14 cellular contexts compared by ENCODE assay signal in the genomic region with DNA sequence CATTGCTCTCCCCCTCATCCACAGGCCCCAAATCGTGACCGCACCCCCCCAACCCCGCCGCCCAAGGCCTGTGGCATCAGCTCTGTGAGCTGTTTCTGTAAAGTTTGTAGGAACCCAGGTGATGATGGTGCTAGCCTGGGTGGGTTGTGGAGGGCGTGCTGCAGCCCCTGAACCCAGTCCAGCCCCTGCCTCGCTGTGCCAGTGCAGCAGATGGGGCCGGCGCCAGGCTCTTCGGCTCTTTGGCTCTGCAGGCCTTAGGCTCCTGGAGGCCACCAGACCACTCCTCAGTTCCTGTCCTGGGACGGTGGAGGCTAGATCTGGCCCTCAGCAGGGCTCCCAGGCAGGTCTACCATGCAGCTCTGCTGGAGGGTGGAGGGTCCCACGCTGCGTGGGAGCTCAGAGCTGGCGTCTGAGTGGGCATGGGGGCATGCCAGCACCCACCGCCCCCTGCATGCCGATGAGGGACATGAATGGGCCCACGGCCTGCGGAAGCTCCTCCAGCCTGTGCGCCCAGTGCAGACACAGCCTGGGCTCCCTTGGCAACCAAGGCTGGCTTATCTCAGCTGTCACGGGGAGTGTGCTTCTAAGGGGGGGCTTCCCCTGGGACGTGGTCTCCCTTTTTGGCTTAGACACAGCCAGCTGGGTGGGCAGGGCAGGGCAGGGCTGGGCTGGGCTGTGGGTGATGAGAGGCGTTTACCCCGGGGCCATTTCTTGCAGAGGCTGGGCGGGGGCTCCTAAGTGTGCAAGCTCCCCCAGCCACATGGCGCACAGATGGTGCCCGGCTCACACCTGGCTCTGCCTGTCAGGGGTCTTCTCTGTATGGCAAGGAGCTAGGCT.
A peak's percentile ranks its signal among the peaks of the same experiment; 100 is the strongest.
DNase-seq lines count a peak whose midpoint lies in the region; ATAC-seq and TF ChIP-seq lines count a peak whose summit lies in the region.
"Had no signal": no experiment of that assay in that cellular context is flagged by ENCODE, and none has a peak within 500 bp of the region (broad histone marks: within the 10 kb centered on the region; RNA-seq: fewer than 3 reads in every experiment).

No MANE protein-coding gene starts in this region.

- H3K4me1 ChIP-seq in BLaER1: peaks cover 99% of the 10 kb centered on the region
- H3K4me1 ChIP-seq: HAP-1 had no signal

- H3K4me3 Mint-ChIP-seq in brain: no peak overlapping the region
- H3K4me3 Mint-ChIP-seq in naive thymus-derived CD8-positive, alpha-beta T cell: no peak overlapping the region

- H3K27me3 Mint-ChIP-seq in brain: no peaks in the 10 kb centered on the region
- no peaks in the 10 kb centered on the region for H3K27me3 Mint-ChIP-seq in naive thymus-derived CD8-positive, alpha-beta T cell

- DNase-seq in DMS 273 (lab: John Stamatoyannopoulos, UW; ENCODE audit: unreplicated experiment) (peak; percentile 79), NCI-H1694 treated with DMSO at 0.1 percent for 48 hours (lab: John Stamatoyannopoulos, UW) (peak; percentile 88), NCI-H2107 (lab: John Stamatoyannopoulos, UW) (no peak)
- no peak for DNase-seq in naive thymus-derived CD8-positive, alpha-beta T cell
- DNase-seq: IMR-90, MM.1S, NCI-H1092, NCI-H774 had no signal

- no peaks in the 10 kb centered on the region for H3K36me3 ChIP-seq in BLaER1
- H3K36me3 ChIP-seq: HAP-1, SJSA1 had no signal

- H3K4me1 Mint-ChIP-seq in brain: peaks cover 74% of the 10 kb centered on the region
- H3K4me1 Mint-ChIP-seq in naive thymus-derived CD8-positive, alpha-beta T cell: peaks cover 14 to 16% (median 14%) of the 10 kb centered on the region in 4 donors

- POLR2A ChIA-PET in naive thymus-derived CD8-positive, alpha-beta T cell (lab: Charles Lee): no interaction called here

- TF ChIP-seq CTCF in brain (conservative IDR thresholded peaks at IDR 0.05): no peak

- H3K4me2 ChIP-seq in BLaER1: peak overlapping the region; percentile 96

- peak overlapping the region; percentile 75 for H3K27ac ChIP-seq in BLaER1
- H3K27ac ChIP-seq: C4-2B, SJSA1 had no signal

- ATAC-seq in naive thymus-derived CD8-positive, alpha-beta T cell: no peak
- ATAC-seq in HG03520 (IDR thresholded peaks at IDR 0.05; ENCODE audit: unreplicated experiment): no peak

- no peaks in the 10 kb centered on the region for H3K9me3 Mint-ChIP-seq in brain
- H3K9me3 Mint-ChIP-seq in naive thymus-derived CD8-positive, alpha-beta T cell: no peaks in the 10 kb centered on the region

- H3K27ac Mint-ChIP-seq in brain: peak overlapping the region in 4 of 5 experiments; percentile 80 to 90 (median 87)
- no peak overlapping the region for H3K27ac Mint-ChIP-seq in naive thymus-derived CD8-positive, alpha-beta T cell

- H3K36me3 Mint-ChIP-seq in brain: no peaks in the 10 kb centered on the region
- H3K36me3 Mint-ChIP-seq in naive thymus-derived CD8-positive, alpha-beta T cell: no peaks in the 10 kb centered on the region

- peak overlapping the region; percentile 41 for H3K9ac ChIP-seq in BLaER1

- H3K4me3 ChIP-seq in BLaER1: peak overlapping the region; percentile 47; the same call in 1 of the 2 replicates
- H3K4me3 ChIP-seq: HAP-1, SJSA1 had no signal

- no peaks in the 10 kb centered on the region for H3K9me3 ChIP-seq in BLaER1
- H3K9me3 ChIP-seq: HAP-1, SJSA1 had no signal

- H3K27me3 ChIP-seq in BLaER1: no peaks in the 10 kb centered on the region
- H3K27me3 ChIP-seq: SJSA1 had no signal

- peaks cover 19% of the 10 kb centered on the region for H4K20me1 ChIP-seq in BLaER1

Comparison
In these comparisons a context has a peak if more than half of its experiments do, and no peak if none do; other contexts are left out.
1. DNase-seq: peak in DMS 273 (single experiment) and NCI-H1694 treated with DMSO at 0.1 percent for 48 hours (single experiment); none in naive thymus-derived CD8-positive, alpha-beta T cell (0 of 10) and NCI-H2107 (single experiment).
2. H3K27ac Mint-ChIP-seq: peak in brain (4 of 5); none in naive thymus-derived CD8-positive, alpha-beta T cell (0 of 10).